Comparison of ENCODE assay signal across 14 cellular contexts in genomic region chr15:51965691-51966090, GRCh38. TPM values are rescaled to one million over a fixed set of nuclear protein-coding genes. Genes with fewer than 3 reads are reported as not detected.
DNase-seq lines count a peak whose midpoint lies in the region; TF ChIP-seq lines count a peak whose summit lies in the region.
"Had no signal": no experiment of that assay in that cellular context is flagged by ENCODE, and none has a peak within 500 bp of the region (broad histone marks: within the 10 kb centered on the region; RNA-seq: fewer than 3 reads in every experiment).

No MANE protein-coding gene starts in this region.

- H3K27me3 ChIP-seq in mammary epithelial cell (ENCODE audit: insufficient read depth, low read length): no peaks in the 10 kb centered on the region
- no peaks in the 10 kb centered on the region for H3K27me3 ChIP-seq in Loucy (ENCODE audit: insufficient read depth, low read length, poor library complexity, severe bottlenecking)

- H3K27me3 Mint-ChIP-seq in MCF 10A (ENCODE audit: insufficient read depth, unreplicated experiment): no peaks in the 10 kb centered on the region
- H3K27me3 Mint-ChIP-seq: B cell; CD8-positive, alpha-beta memory T cell had no signal

- BruUV-seq in MCF 10A (replicated peaks; lab: Mats Ljungman, UMichigan) (no TSS peak), mammary epithelial cell (replicated peaks; lab: Mats Ljungman, UMichigan) (no TSS peak)

- H3K9ac ChIP-seq in mammary epithelial cell (ENCODE audit: insufficient read depth, low read length) (no peak overlapping the region), Loucy (ENCODE audit: low read depth, low read length, poor library complexity, severe bottlenecking) (no peak overlapping the region)
- H3K9ac ChIP-seq: GM23248 had no signal

- H3K27ac ChIP-seq in mammary epithelial cell (ENCODE audit: insufficient read depth, low read depth, low read length): no peak overlapping the region
- H3K27ac ChIP-seq: C4-2B, GM23248 had no signal

- DNase-seq in MCF 10A (ENCODE audit: unreplicated experiment) (no peak), mammary epithelial cell (no peak), amniotic epithelial cell (ENCODE audit: low read depth) (peak; percentile 54), hepatic stellate cell (ENCODE audit: low spot score) (no peak), activated gamma-delta T cell treated with Interleukin-2 at 50 U/mL for 16 hours (no peak), T-helper 1 cell (no peak)
- DNase-seq: Caco-2; CD8-positive, alpha-beta memory T cell; DMS53; GF-D8; GM23248 had no signal

- CTCF ChIA-PET in MCF 10A (lab: Yijun Ruan, JAX): interaction anchor here (0.5 to 0.7 kb wide), 4 partner anchors 14 to 186 kb away, joined by 3 read pairs; no protein-coding TSS in a partner anchor
- CTCF ChIA-PET in mammary epithelial cell (lab: Charles Lee; ENCODE audit: low non-redundant PET): no interaction called here

- H3K4me1 Mint-ChIP-seq in MCF 10A (ENCODE audit: insufficient read depth, unreplicated experiment): peaks cover 6% of the 10 kb centered on the region

- H4K20me1 ChIP-seq in mammary epithelial cell (ENCODE audit: insufficient read depth, low read length) (no peaks in the 10 kb centered on the region), Loucy (ENCODE audit: insufficient read depth, low read length, poor library complexity, severe bottlenecking) (peaks cover 18% of the 10 kb centered on the region)

- peaks cover 10% of the 10 kb centered on the region for H3K9me3 Mint-ChIP-seq in MCF 10A (ENCODE audit: unreplicated experiment)

- peak overlapping the region; percentile 33 for H3K27ac Mint-ChIP-seq in MCF 10A (ENCODE audit: low read depth, unreplicated experiment)
- H3K27ac Mint-ChIP-seq: B cell had no signal

- H3K79me2 ChIP-seq in mammary epithelial cell (ENCODE audit: insufficient read depth, low read length): peaks cover 66% of the 10 kb centered on the region
- H3K79me2 ChIP-seq in Loucy (ENCODE audit: insufficient read depth, low read length): peaks cover 78% of the 10 kb centered on the region

- WGBS in mammary epithelial cell (ENCODE audit: low coverage, missing lambda C conversion rate): 100% methylated on average over 4 of the region's 4 CpGs

- H3K4me1 ChIP-seq in mammary epithelial cell (ENCODE audit: insufficient read depth, low read length) (peaks cover 10% of the 10 kb centered on the region), Loucy (ENCODE audit: insufficient read depth, low read length, poor library complexity, severe bottlenecking) (peaks cover 26% of the 10 kb centered on the region)

- H3K9me3 ChIP-seq in mammary epithelial cell (replicated peaks; ENCODE audit: insufficient read depth, low read length) (no peaks in the 10 kb centered on the region), Loucy (ENCODE audit: insufficient read depth, low read depth, low read length) (peaks cover 12% of the 10 kb centered on the region)
- H3K9me3 ChIP-seq: Caco-2 had no signal

- H3F3A ChIP-seq in Loucy (ENCODE audit: low read depth): no peaks in the 10 kb centered on the region

- H3K36me3 ChIP-seq in mammary epithelial cell (ENCODE audit: insufficient read depth, low read length) (peaks cover 12% of the 10 kb centered on the region), Loucy (ENCODE audit: insufficient read depth, low read length) (peaks cover 36% of the 10 kb centered on the region; the same call in 1 of the 2 replicates)

- no peak overlapping the region for H3K4me3 ChIP-seq in mammary epithelial cell (replicated peaks in 1 of 3; ENCODE audit: insufficient read depth in 1 of 3, low read depth in 2 of 3, low read length in 3 of 3)
- peak overlapping the region; percentile 32 for H3K4me3 ChIP-seq in Loucy (ENCODE audit: low read length, poor library complexity, severe bottlenecking)
- H3K4me3 ChIP-seq: GM23248 had no signal

- H3K4me2 ChIP-seq in mammary epithelial cell (ENCODE audit: insufficient read depth, low read depth, low read length) (no peak overlapping the region), Loucy (ENCODE audit: low read depth, low read length, poor library complexity, severe bottlenecking) (peak overlapping the region; percentile 57)

- H2AFZ ChIP-seq in mammary epithelial cell (ENCODE audit: low read depth, low read length): no peak overlapping the region
- H2AFZ ChIP-seq in Loucy (ENCODE audit: low read length): no peak overlapping the region
- H2AFZ ChIP-seq: GM23248 had no signal

- peaks cover 48% of the 10 kb centered on the region for H3K36me3 Mint-ChIP-seq in MCF 10A (ENCODE audit: insufficient read depth, unreplicated experiment)

- dilution Hi-C loops in mammary epithelial cell (cut with HindIII; ENCODE audit: low sequenced_read_pairs): no loop called here

- H3K9me2 ChIP-seq in Loucy (replicated peaks; ENCODE audit: low read depth, low read length): no peaks in the 10 kb centered on the region

- in situ Hi-C loops in mammary epithelial cell (cut with MboI; ENCODE audit: low sequenced_read_pairs in 2 of 2): no loop called here

- POLR2A ChIA-PET in MCF 10A (lab: Yijun Ruan, JAX): interaction anchor here (0.9 to 1.8 kb wide), 3 partner anchors 11 to 113 kb away, joined by 3 to 5 read pairs (median 4); no protein-coding TSS in a partner anchor

- no peak for TF ChIP-seq CTCF in MCF 10A (IDR thresholded peaks at IDR 0.05; ENCODE audit: unreplicated experiment)
- TF ChIP-seq CTCF in mammary epithelial cell (conservative IDR thresholded peaks at IDR 0.05 in 1 of 2, IDR thresholded peaks at IDR 0.05 in 1 of 2; ENCODE audit: extremely low read depth in 1 of 2, insufficient read depth in 1 of 2, low read depth in 1 of 2, low read length in 2 of 2): no peak
- no peak for TF ChIP-seq CTCF in Loucy (conservative IDR thresholded peaks at IDR 0.05; ENCODE audit: low read length)

- intact Hi-C loops in MCF 10A (cut with micrococcal nuclease): no loop called here
- intact Hi-C loops in mammary epithelial cell (cut with micrococcal nuclease): no loop called here

- no peak overlapping the region for H3K4me3 Mint-ChIP-seq in MCF 10A (ENCODE audit: unreplicated experiment)
- H3K4me3 Mint-ChIP-seq: B cell had no signal

RNA-seq across cellular contexts. Expression of gene LEO1, which starts 5.9 kb away (rescaled TPM):
- total RNA-seq in MCF 10A (2022): 24.2 and 29.3 TPM in 2 replicates
- 10 to 100 TPM; 11.3 to 25.5 TPM for total RNA-seq in mammary epithelial cell
- 7.3 TPM for polyA plus RNA-seq in mammary epithelial cell
- 7.5 TPM for polyA minus RNA-seq in mammary epithelial cell

RNA-seq across cellular contexts. Expression of gene MAPK6, which starts 53.3 kb away (rescaled TPM):
- 106 and 114 TPM in 2 replicates for total RNA-seq in MCF 10A (2022)
- total RNA-seq in mammary epithelial cell: 100 to 1,000 TPM in 1 of 2 donors, 10 to 100 TPM in 1; 99.9 to 105 TPM
- polyA plus RNA-seq in mammary epithelial cell: 42.5 TPM
- 76.9 TPM for polyA minus RNA-seq in mammary epithelial cell
